ENCODE assay signal across 8 cellular contexts in genomic region chr22:21887841-21888240, GRCh38.
"Had no signal": no experiment of that assay in that cellular context is flagged by ENCODE, and none has a peak within 500 bp of the region (broad histone marks: within the 10 kb centered on the region; RNA-seq: fewer than 3 reads in every experiment).

No MANE protein-coding gene starts in this region.

- DNase-seq: GDM1, GF-D8 had no signal

- ATAC-seq: GM12878 had no signal

- FAIRE-seq: G401.6, GM12878, GM12891, GM12892, GM18507, GM19239 had no signal

- H3K4me3 ChIP-seq: GM12878 had no signal
